9 cellular contexts compared by ENCODE assay signal in the genomic region with DNA sequence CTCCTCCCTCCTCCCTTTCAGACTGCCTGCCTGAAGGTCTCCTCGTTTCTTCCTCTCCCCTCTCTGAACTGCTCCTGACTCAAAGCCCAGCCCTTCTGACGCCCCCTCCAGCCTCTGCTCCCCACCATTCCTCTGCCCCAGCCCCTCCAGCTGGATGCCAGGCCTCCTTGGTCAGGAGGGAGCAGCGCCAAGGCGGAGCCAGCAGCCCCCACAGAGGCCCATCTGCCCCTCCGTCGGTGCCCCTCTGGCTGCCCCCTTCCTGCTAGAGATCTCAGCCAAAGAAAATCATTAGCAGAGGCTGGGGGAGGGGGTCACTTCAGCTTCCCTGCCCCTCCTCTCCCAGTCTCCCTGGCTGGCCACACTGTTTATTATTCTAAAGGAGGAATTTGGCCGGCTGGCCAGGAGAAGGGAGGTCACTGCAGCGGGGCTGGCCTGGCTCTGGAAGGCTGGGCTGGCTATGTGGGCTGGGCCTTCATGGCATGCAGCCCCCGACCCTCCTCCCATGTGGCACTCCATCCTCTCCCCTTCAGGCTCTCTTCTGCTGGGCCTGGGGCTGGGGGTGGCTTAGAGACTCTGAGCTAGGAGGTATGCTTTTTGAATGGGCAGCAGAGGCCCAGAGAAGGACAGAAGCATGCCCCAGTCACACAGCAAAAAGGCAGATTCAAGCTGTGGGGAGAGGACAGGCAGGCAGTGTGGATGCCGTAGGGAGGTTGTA. TPM values are rescaled to one million over a fixed set of nuclear protein-coding genes. Genes with fewer than 3 reads are reported as not detected.
DNase-seq lines count a peak whose midpoint lies in the region; ATAC-seq and TF ChIP-seq lines count a peak whose summit lies in the region.
"Had no signal": no experiment of that assay in that cellular context is flagged by ENCODE, and none has a peak within 500 bp of the region (broad histone marks: within the 10 kb centered on the region; RNA-seq: fewer than 3 reads in every experiment).

No MANE protein-coding gene starts in this region.

- H3K79me1 ChIP-seq in mesenchymal stem cell (replicated peaks; ENCODE audit: low read length, poor library complexity, severe bottlenecking): no peaks in the 10 kb centered on the region

- ATAC-seq in GM21360 (IDR thresholded peaks at IDR 0.05; ENCODE audit: unreplicated experiment) (no peak), GM21825 (IDR thresholded peaks at IDR 0.05; ENCODE audit: unreplicated experiment) (no peak)
- ATAC-seq in activated T-helper 17 cell treated with anti-CD3 and anti-CD28 coated beads, Interleukin-2, amount 50 U/mL, for 72 hours (replicated peaks): no peak

- peak overlapping the region; percentile 98 for H4K8ac ChIP-seq in mesenchymal stem cell (ENCODE audit: low read length)

- peak overlapping the region in 1 of 2 experiments; percentile 90 for H3K23ac ChIP-seq in mesenchymal stem cell (ENCODE audit: low read length in 2 of 2)

- no peaks in the 10 kb centered on the region for H3K36me3 Mint-ChIP-seq in activated T-helper 17 cell treated with anti-CD3 and anti-CD28 coated beads, Interleukin-2, amount 50 U/mL, for 72 hours (ENCODE audit: low read depth)

- H2AFZ ChIP-seq in mesenchymal stem cell (ENCODE audit: low read depth, low read length): no peak overlapping the region

- H2BK5ac ChIP-seq in mesenchymal stem cell (ENCODE audit: low read depth, low read length, poor library complexity, severe bottlenecking): peak overlapping the region; percentile 96

- no peak overlapping the region for H3K4me2 ChIP-seq in mesenchymal stem cell (ENCODE audit: low read length, poor library complexity, severe bottlenecking)

- peak overlapping the region; percentile 99 to 100 for H2BK12ac ChIP-seq in mesenchymal stem cell (ENCODE audit: low read length in 2 of 2)

- H3K4me3 ChIP-seq in mesenchymal stem cell (ENCODE audit: insufficient read depth in 1 of 2, low read depth in 1 of 2, low read length in 2 of 2): peak overlapping the region in 1 of 2 experiments; percentile 56
- H3K4me3 ChIP-seq in tibial artery: peak overlapping the region; percentile 11 to 37

- H2BK120ac ChIP-seq in mesenchymal stem cell (ENCODE audit: low read depth, low read length): peak overlapping the region; percentile 99

- no peaks in the 10 kb centered on the region for H3K9me3 Mint-ChIP-seq in activated T-helper 17 cell treated with anti-CD3 and anti-CD28 coated beads, Interleukin-2, amount 50 U/mL, for 72 hours

- peak overlapping the region; percentile 100 for H4K91ac ChIP-seq in mesenchymal stem cell (ENCODE audit: low read length)

- H2BK15ac ChIP-seq in mesenchymal stem cell (ENCODE audit: low read depth, poor library complexity, severe bottlenecking): peak overlapping the region; percentile 99

- H3K27me3 Mint-ChIP-seq in activated T-helper 17 cell treated with anti-CD3 and anti-CD28 coated beads, Interleukin-2, amount 50 U/mL, for 72 hours: no peaks in the 10 kb centered on the region

- H3K9me3 ChIP-seq in mesenchymal stem cell (ENCODE audit: control insufficient read depth, low read length): no peaks in the 10 kb centered on the region
- H3K9me3 ChIP-seq in tibial artery: no peaks in the 10 kb centered on the region

- H3K27ac Mint-ChIP-seq in activated T-helper 17 cell treated with anti-CD3 and anti-CD28 coated beads, Interleukin-2, amount 50 U/mL, for 72 hours: no peak overlapping the region

- WGBS in mesenchymal stem cell: 2% methylated on average over 9 of the region's 10 CpGs

- no peak overlapping the region for H3K4me3 Mint-ChIP-seq in activated T-helper 17 cell treated with anti-CD3 and anti-CD28 coated beads, Interleukin-2, amount 50 U/mL, for 72 hours

- TF ChIP-seq CTCF in tibial artery (IDR thresholded peaks at IDR 0.05): no peak

- H3K27ac ChIP-seq in mesenchymal stem cell (ENCODE audit: low read length, poor library complexity, severe bottlenecking) (peak overlapping the region; percentile 99), tibial artery (peak overlapping the region; percentile 89 to 98)

- H3K14ac ChIP-seq in mesenchymal stem cell (ENCODE audit: low read length in 2 of 2): peak overlapping the region in 1 of 2 experiments; percentile 90

- H3K27me3 ChIP-seq in mesenchymal stem cell (ENCODE audit: control insufficient read depth in 1 of 2, insufficient read depth in 1 of 2, low read length in 2 of 2) (no peaks in the 10 kb centered on the region), tibial artery (no peaks in the 10 kb centered on the region)

- H3K4me1 ChIP-seq in mesenchymal stem cell (ENCODE audit: control insufficient read depth, insufficient read depth, low read depth, low read length): peaks cover 81% of the 10 kb centered on the region
- H3K4me1 ChIP-seq in tibial artery: peaks cover 11 to 99% (median 96%) of the 10 kb centered on the region in 4 donors

- H3K4me1 Mint-ChIP-seq in activated T-helper 17 cell treated with anti-CD3 and anti-CD28 coated beads, Interleukin-2, amount 50 U/mL, for 72 hours: no peaks in the 10 kb centered on the region

- DNase-seq in M059J (ENCODE audit: low read depth) (peak; percentile 96), ecto neural progenitor cell (ENCODE audit: low spot score) (peak; percentile 83), mesenchymal stem cell (peak; percentile 95), tibial artery (peak; percentile 87 to 95), foreskin melanocyte (no peak)
- DNase-seq: effector CD8-positive, alpha-beta T cell had no signal

- intact Hi-C loops in tibial artery (cut with DNase I; ENCODE audit: low total_unique reads): no loop called here

- H3K36me3 ChIP-seq in mesenchymal stem cell (ENCODE audit: control insufficient read depth in 1 of 2, insufficient read depth in 2 of 2, low read depth in 1 of 2, low read length in 2 of 2): peaks cover 27 to 79% of the 10 kb centered on the region in 2 experiments
- peaks cover 32 to 38% (median 34%) of the 10 kb centered on the region in 3 donors for H3K36me3 ChIP-seq in tibial artery

- H3K4ac ChIP-seq in mesenchymal stem cell (ENCODE audit: low read depth in 1 of 2, low read length in 2 of 2): peak overlapping the region; percentile 98 to 99

- H3K18ac ChIP-seq in mesenchymal stem cell (ENCODE audit: low read depth in 1 of 2, low read length in 2 of 2): peak overlapping the region; percentile 99 to 100

- peak overlapping the region; percentile 98 for H2AK5ac ChIP-seq in mesenchymal stem cell (ENCODE audit: low read length, severe bottlenecking)

- H3K9ac ChIP-seq in mesenchymal stem cell (ENCODE audit: low read length): peak overlapping the region; percentile 82

RNA-seq across cellular contexts. Expression of a gene that starts 16.9 kb away (rescaled TPM):
- total RNA-seq in M059J (2014; rRNA removed; shearing (Covaris generic)): 23.5 and 44.4 TPM in 2 replicates
- polyA plus RNA-seq in mesenchymal stem cell (2013, experiment 1 of 2): 203 TPM
- polyA plus RNA-seq in mesenchymal stem cell (2013, experiment 2 of 2): 211 TPM
- total RNA-seq in activated T-helper 17 cell treated with anti-CD3 and anti-CD28 coated beads, Interleukin-2, amount 50 U/mL, for 72 hours: under 1 TPM; 0.26 to 0.76 TPM

RNA-seq across cellular contexts. Expression of a gene that starts 27.9 kb away (rescaled TPM):
- total RNA-seq in M059J (2014; rRNA removed; shearing (Covaris generic)): not detected in 2 replicates
- 0.08 TPM for polyA plus RNA-seq in mesenchymal stem cell (2013, experiment 1 of 2)
- 0.03 TPM for polyA plus RNA-seq in mesenchymal stem cell (2013, experiment 2 of 2)
- total RNA-seq in activated T-helper 17 cell treated with anti-CD3 and anti-CD28 coated beads, Interleukin-2, amount 50 U/mL, for 72 hours: not detected

RNA-seq across cellular contexts. Expression of a gene that starts 51.2 kb away (rescaled TPM):
- total RNA-seq in M059J (2014; rRNA removed; shearing (Covaris generic)): not detected in 2 replicates
- polyA plus RNA-seq in mesenchymal stem cell (2013, experiment 1 of 2): not detected
- polyA plus RNA-seq in mesenchymal stem cell (2013, experiment 2 of 2): not detected
- not detected for total RNA-seq in activated T-helper 17 cell treated with anti-CD3 and anti-CD28 coated beads, Interleukin-2, amount 50 U/mL, for 72 hours

RNA-seq across cellular contexts. Expression of a gene that starts 52.4 kb away (rescaled TPM):
- 0.22 and 2.4 TPM in 2 replicates for total RNA-seq in M059J (2014; rRNA removed; shearing (Covaris generic))
- polyA plus RNA-seq in mesenchymal stem cell (2013, experiment 1 of 2): 0.06 TPM
- 0.12 TPM for polyA plus RNA-seq in mesenchymal stem cell (2013, experiment 2 of 2)
- 1 to 10 TPM in 1 of 2 donors, under 1 TPM in 1; 0.87 to 2.8 TPM for total RNA-seq in activated T-helper 17 cell treated with anti-CD3 and anti-CD28 coated beads, Interleukin-2, amount 50 U/mL, for 72 hours

Comparison
In these comparisons a context has a peak if more than half of its experiments do, and no peak if none do; other contexts are left out.
1. RNA of a gene that starts 16.9 kb away (total RNA-seq): 23.5 to 44.4 TPM in M059J; 0.26 to 0.76 TPM in activated T-helper 17 cell treated with anti-CD3 and anti-CD28 coated beads, Interleukin-2, amount 50 U/mL, for 72 hours; every median in the first group is over 10 times any median in the second.